In the genomic region with DNA sequence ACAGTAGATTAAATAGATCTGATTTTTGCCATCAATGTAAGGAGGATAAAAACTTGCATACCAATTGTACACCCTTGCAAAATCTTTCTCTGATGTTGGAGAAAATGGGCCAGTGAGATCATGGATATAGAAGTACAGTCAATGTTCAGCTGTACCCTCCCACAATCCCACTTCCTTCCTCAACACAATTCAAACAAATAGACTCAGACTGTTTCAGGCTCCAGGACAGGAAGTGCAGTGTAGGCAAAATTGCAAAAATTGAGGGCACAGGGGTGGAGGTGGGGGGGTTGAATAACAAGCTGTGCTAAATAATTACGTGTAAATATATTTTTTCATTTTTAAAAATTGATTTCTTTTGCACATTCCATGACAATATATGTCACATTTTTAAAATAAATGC, we compare ENCODE assay signal across 16 cellular contexts. TPM values are rescaled to one million over a fixed set of nuclear protein-coding genes. Genes with fewer than 3 reads are reported as not detected.
DNase-seq lines count a peak whose midpoint lies in the region; ATAC-seq and TF ChIP-seq lines count a peak whose summit lies in the region.
"Had no signal": no experiment of that assay in that cellular context is flagged by ENCODE, and none has a peak within 500 bp of the region (broad histone marks: within the 10 kb centered on the region; RNA-seq: fewer than 3 reads in every experiment).

No MANE protein-coding gene starts in this region.

- no peak overlapping the region for H3K27ac ChIP-seq in CD4-positive, CD25-positive, alpha-beta regulatory T cell (ENCODE audit: insufficient read depth, low read length, poor library complexity, severe bottlenecking)
- no peak overlapping the region for H3K27ac ChIP-seq in suprapubic skin

- peaks cover 0 to 20% (median 9%) of the 10 kb centered on the region in 7 donors for H3K9me3 Mint-ChIP-seq in CD4-positive, CD25-positive, alpha-beta regulatory T cell

- peaks cover 3 to 5% of the 10 kb centered on the region in 2 experiments for H3K9me3 ChIP-seq in CD4-positive, CD25-positive, alpha-beta regulatory T cell (ENCODE audit: control insufficient read depth in 2 of 2, low read length in 2 of 2)
- H3K9me3 ChIP-seq in suprapubic skin = peaks cover 6% of the 10 kb centered on the region

- peak in 1 of 3 donors; percentile 48 for DNase-seq in CD4-positive, CD25-positive, alpha-beta regulatory T cell
- DNase-seq in KBM-7 (peak; percentile 77), UCSD-AML1 (lab: John Stamatoyannopoulos, UW; ENCODE audit: unreplicated experiment) (peak; percentile 24), left ventricle myocardium superior (no peak), suprapubic skin (ENCODE audit: low spot score in 2 of 2) (no peak), GM03348 (ENCODE audit: low spot score) (no peak), NCI-H82 (lab: John Stamatoyannopoulos, UW) (no peak)
- DNase-seq: activated T-cell treated with anti-CD3 and anti-CD28 coated beads, Interleukin-2, amount 50 U/mL, for 24 hours; body of pancreas; head of caudate nucleus; NCI-H2029 treated with DMSO at 0.1 percent for 48 hours had no signal

- TF ChIP-seq EP300 in suprapubic skin (IDR thresholded peaks at IDR 0.05) = no peak

- peaks cover 10% of the 10 kb centered on the region for H3K36me3 Mint-ChIP-seq in CD4-positive, CD25-positive, alpha-beta regulatory T cell

- no peaks in the 10 kb centered on the region for H3K27me3 ChIP-seq in CD4-positive, CD25-positive, alpha-beta regulatory T cell (ENCODE audit: control insufficient read depth, insufficient read depth, low read length)
- H3K27me3 ChIP-seq in suprapubic skin = no peaks in the 10 kb centered on the region
- H3K27me3 ChIP-seq: body of pancreas had no signal

- intact Hi-C loops in left ventricle myocardium superior (cut with micrococcal nuclease) = no loop called here

- no peaks in the 10 kb centered on the region for H3K27me3 Mint-ChIP-seq in CD4-positive, CD25-positive, alpha-beta regulatory T cell
- H3K27me3 Mint-ChIP-seq: activated T-cell treated with anti-CD3 and anti-CD28 coated beads, Interleukin-2, amount 50 U/mL, for 24 hours; stimulated activated naive CD8-positive, alpha-beta T cell treated with anti-CD3 and anti-CD28 coated beads, Interleukin-15, Interleukin-2, amounts not matched to agents 100 ng/mL and 50 ng/mL, for 24 hours had no signal

- TF ChIP-seq CTCF in suprapubic skin (IDR thresholded peaks at IDR 0.05) = no peak

- peaks cover 4 to 48% (median 38%) of the 10 kb centered on the region in 4 donors for H3K4me1 Mint-ChIP-seq in CD4-positive, CD25-positive, alpha-beta regulatory T cell
- H3K4me1 Mint-ChIP-seq: WTC11 had no signal

- H3K4me3 ChIP-seq in CD4-positive, CD25-positive, alpha-beta regulatory T cell (ENCODE audit: low read depth, low read length) = peak overlapping the region; percentile 16
- no peak overlapping the region for H3K4me3 ChIP-seq in suprapubic skin
- H3K4me3 ChIP-seq: body of pancreas had no signal

- 57% methylated on average over 1 of the region's 1 CpG for WGBS in suprapubic skin

- H3K4me1 ChIP-seq in CD4-positive, CD25-positive, alpha-beta regulatory T cell (ENCODE audit: control insufficient read depth, insufficient read depth, low read length, poor library complexity, severe bottlenecking) = peaks cover 21% of the 10 kb centered on the region
- H3K4me1 ChIP-seq in suprapubic skin = peaks cover 8% of the 10 kb centered on the region
- H3K4me1 ChIP-seq: body of pancreas had no signal

- no peaks in the 10 kb centered on the region for H3K36me3 ChIP-seq in CD4-positive, CD25-positive, alpha-beta regulatory T cell (ENCODE audit: control insufficient read depth, insufficient read depth, low read length)
- H3K36me3 ChIP-seq in suprapubic skin = no peaks in the 10 kb centered on the region

- in situ Hi-C loops in KBM-7 (cut with MboI; ENCODE audit: low pct_unique_long_range_greater_than_20kb, low sequenced_read_pairs) = no loop called here

- H3K27ac Mint-ChIP-seq in CD4-positive, CD25-positive, alpha-beta regulatory T cell = peak overlapping the region in 2 of 3 donors; percentile 0 to 72
- H3K27ac Mint-ChIP-seq: activated T-cell treated with anti-CD3 and anti-CD28 coated beads, Interleukin-2, amount 50 U/mL, for 24 hours; nephron; stimulated activated naive CD8-positive, alpha-beta T cell treated with anti-CD3 and anti-CD28 coated beads, Interleukin-15, Interleukin-2, amounts not matched to agents 100 ng/mL and 50 ng/mL, for 24 hours; WTC11 had no signal

- peak overlapping the region; percentile 25 to 62 (median 38) for H3K4me3 Mint-ChIP-seq in CD4-positive, CD25-positive, alpha-beta regulatory T cell
- H3K4me3 Mint-ChIP-seq: activated T-cell treated with anti-CD3 and anti-CD28 coated beads, Interleukin-2, amount 50 U/mL, for 24 hours; nephron; stimulated activated naive CD8-positive, alpha-beta T cell treated with anti-CD3 and anti-CD28 coated beads, Interleukin-15, Interleukin-2, amounts not matched to agents 100 ng/mL and 50 ng/mL, for 24 hours; WTC11 had no signal

- peak; percentile 30 to 33 for ATAC-seq in CD4-positive, CD25-positive, alpha-beta regulatory T cell (ENCODE audit: low read depth in 2 of 2)
- peak; percentile 65 for ATAC-seq in left ventricle myocardium superior
- no peak for ATAC-seq in HG03460 (IDR thresholded peaks at IDR 0.05; ENCODE audit: unreplicated experiment)
- ATAC-seq: body of pancreas, WTC11 had no signal

- no peak for TF ChIP-seq POLR2A in suprapubic skin (IDR thresholded peaks at IDR 0.05)

RNA-seq across cellular contexts. Expression of a gene that starts 3.9 kb away (rescaled TPM):
- total RNA-seq in CD4-positive, CD25-positive, alpha-beta regulatory T cell = 53.9 TPM
- 10 to 100 TPM; 10.2 to 31.4 (median 19.4) TPM for polyA plus RNA-seq in CD4-positive, CD25-positive, alpha-beta regulatory T cell
- total RNA-seq in left ventricle myocardium superior (8.0 TPM), suprapubic skin (1 to 10 TPM; 1.8 to 7.1 (median 2.7) TPM)
- total RNA-seq: H1 had no signal
- polyA plus RNA-seq: H1 had no signal

RNA-seq across cellular contexts. Expression of a gene that starts 25.5 kb away (rescaled TPM):
- total RNA-seq in CD4-positive, CD25-positive, alpha-beta regulatory T cell = 19.1 TPM
- 1 to 10 TPM; 1.4 to 8.2 (median 3.6) TPM for polyA plus RNA-seq in CD4-positive, CD25-positive, alpha-beta regulatory T cell
- total RNA-seq in left ventricle myocardium superior (6.5 TPM), suprapubic skin (1 to 10 TPM in 3 of 4 donors, under 1 TPM in 1; 0.57 to 4.6 (median 2.2) TPM)
- total RNA-seq: H1 had no signal
- polyA plus RNA-seq: H1 had no signal

Comparison
In these comparisons a context has a peak if more than half of its experiments do, and no peak if none do; other contexts are left out.
1. DNase-seq: peak in KBM-7 (single experiment) and UCSD-AML1 (single experiment); none in left ventricle myocardium superior (single experiment), suprapubic skin (0 of 2), GM03348 (single experiment) and NCI-H82 (single experiment).